Comparison of ENCODE assay signal across 8 cellular contexts in genomic region chr7:26202019-26202985, GRCh38. TPM values are rescaled to one million over a fixed set of nuclear protein-coding genes. Genes with fewer than 3 reads are reported as not detected.
DNase-seq lines count a peak whose midpoint lies in the region; ATAC-seq and TF ChIP-seq lines count a peak whose summit lies in the region.

No MANE protein-coding gene starts in this region.

- TF ChIP-seq POLR2A in right lobe of liver (IDR thresholded peaks at IDR 0.05) = no peak

- peaks cover 0 to 35% (median 8%) of the 10 kb centered on the region in 4 donors for H3K4me1 ChIP-seq in right lobe of liver

- H3K27ac ChIP-seq in 22Rv1 (peak overlapping the region; percentile 99), KOPT-K1 (ENCODE audit: low read depth, low read length, poor library complexity, severe bottlenecking) (peak overlapping the region; percentile 99), coronary artery (peak overlapping the region; percentile 98 to 100), right lobe of liver (peak overlapping the region; percentile 97 to 100 (median 100))

- H3K27me3 ChIP-seq in right lobe of liver = no peaks in the 10 kb centered on the region

- peaks cover 70% of the 10 kb centered on the region for H3K36me3 ChIP-seq in KOPT-K1 (ENCODE audit: insufficient read depth, low read length)
- peaks cover 0 to 20% (median 9%) of the 10 kb centered on the region in 4 donors for H3K36me3 ChIP-seq in right lobe of liver

- ATAC-seq in GM18517 (IDR thresholded peaks at IDR 0.05; ENCODE audit: unreplicated experiment) = peak; percentile 3
- peak in 3 of 4 donors; percentile 1 to 10 (median 3) for ATAC-seq in right lobe of liver
- no peak for ATAC-seq in GM18867 (IDR thresholded peaks at IDR 0.05; ENCODE audit: unreplicated experiment)

- DNase-seq in activated CD4-positive, alpha-beta T cell treated with anti-CD3 and anti-CD28 coated beads for 1 hour = peak; percentile 48
- DNase-seq in coronary artery (ENCODE audit: low spot score) (peak; percentile 79), right lobe of liver (peak in 2 of 3 donors; percentile 72 to 77)
- DNase-seq in stimulated activated CD4-positive, alpha-beta T cell treated with anti-CD3 and anti-CD28 coated beads, Interleukin-2, amount 100 ng/mL, for 48 hours = peak; percentile 46 to 51

- H3K9me3 ChIP-seq in KOPT-K1 (ENCODE audit: insufficient read depth, low read length, poor library complexity, severe bottlenecking) = no peaks in the 10 kb centered on the region
- no peaks in the 10 kb centered on the region for H3K9me3 ChIP-seq in right lobe of liver

- intact Hi-C loops in right lobe of liver (cut with DNase I) = no loop called here

- WGBS in right lobe of liver (ENCODE audit: insufficient coverage, low coverage, low lambda C conversion rate, missing lambda C conversion rate) = 0% methylated on average over 10 of the region's 68 CpGs

- no peak for TF ChIP-seq CTCF in 22Rv1 (IDR thresholded peaks at IDR 0.05)
- no peak for TF ChIP-seq CTCF in coronary artery (IDR thresholded peaks at IDR 0.05)
- TF ChIP-seq CTCF in right lobe of liver (IDR thresholded peaks at IDR 0.05) = no peak

- peak overlapping the region; percentile 89 for H3K4me3 ChIP-seq in coronary artery
- peak overlapping the region; percentile 88 to 96 (median 88) for H3K4me3 ChIP-seq in right lobe of liver

RNA-seq across cellular contexts. Expression of gene CBX3, which starts 0.8 kb away (rescaled TPM):
- 10 to 100 TPM; 26.4 to 42.1 (median 40.5) TPM for total RNA-seq in right lobe of liver

RNA-seq across cellular contexts. Expression of gene HNRNPA2B1, which starts 1.8 kb away (rescaled TPM):
- 100 to 1,000 TPM in 4 of 6 experiments, 10 to 100 TPM in 2; 93.5 to 252 (median 165) TPM for total RNA-seq in right lobe of liver

RNA-seq across cellular contexts. Expression of gene NFE2L3, which starts 50.3 kb away (rescaled TPM):
- 1 to 10 TPM in 2 of 6 experiments, under 1 TPM in 4; 0.13 to 2.0 (median 0.54) TPM for total RNA-seq in right lobe of liver
